ENCODE assay signal across 8 cellular contexts in genomic region chr14:56342419-56342901, GRCh38.
DNase-seq lines count a peak whose midpoint lies in the region; FAIRE-seq and TF ChIP-seq lines count a peak whose summit lies in the region.

No MANE protein-coding gene starts in this region.

- POLR2A ChIA-PET in GM10248 (lab: Yijun Ruan, JAX) (no interaction called here), RWPE1 (lab: Yijun Ruan, JAX; ENCODE audit: low non-redundant PET) (no interaction called here)

- no peaks in the 10 kb centered on the region for H3K9me3 Mint-ChIP-seq in HFFc6

- 69 to 100% methylated on average over 1 to 3 of the region's 5 CpGs for WGBS in mesodermal cell (ENCODE audit: insufficient coverage in 2 of 2), 2 experiments

- CTCF ChIA-PET in GM10248 (lab: Yijun Ruan, JAX) (interaction anchor here (1.3 kb wide), 1 partner anchor 14 kb away, joined by 5 read pairs; no protein-coding TSS in a partner anchor), RWPE1 (lab: Yijun Ruan, JAX) (no interaction called here)

- H4K20me1 ChIP-seq in BLaER1 treated with 17β-estradiol and CSF1 and Interleukin-3, amounts not matched to agents 10 nM and 100 nM: no peaks in the 10 kb centered on the region

- H3K27me3 ChIP-seq in BLaER1 treated with 17β-estradiol and CSF1 and Interleukin-3, amounts not matched to agents 10 nM and 100 nM: no peaks in the 10 kb centered on the region

- peaks cover 50% of the 10 kb centered on the region for H3K4me1 Mint-ChIP-seq in HFFc6 (ENCODE audit: low read depth)

- H3K36me3 Mint-ChIP-seq in HFFc6 (ENCODE audit: low read depth): peaks cover 6% of the 10 kb centered on the region; the same call in 1 of the 2 replicates

- H3K4me3 ChIP-seq in BLaER1 treated with 17β-estradiol and CSF1 and Interleukin-3, amounts not matched to agents 10 nM and 100 nM: peak overlapping the region in 3 of 10 experiments; percentile 12 to 15 (median 14); a peak in 2 of 20 replicates
- H3K4me3 ChIP-seq in astrocyte of the cerebellum (ENCODE audit: low read depth, low read length) (no peak overlapping the region), mesodermal cell (ENCODE audit: extremely low read depth, insufficient read depth, low read length, poor library complexity, severe bottlenecking) (no peak overlapping the region)

- peaks cover 3% of the 10 kb centered on the region for H3K27me3 Mint-ChIP-seq in HFFc6 (ENCODE audit: insufficient read depth)

- peak overlapping the region; percentile 54 for H3K27ac Mint-ChIP-seq in HFFc6

- peak; percentile 58 for DNase-seq in HFFc6
- peak; percentile 63 for DNase-seq in astrocyte of the cerebellum (ENCODE audit: low read depth)
- DNase-seq in GM12892 (ENCODE audit: insufficient read length): no peak
- DNase-seq in T-helper 9 cell: no peak
- no peak for DNase-seq in GM10248 (ENCODE audit: extremely low spot score)
- DNase-seq in RWPE1 (ENCODE audit: low spot score): no peak

- peak overlapping the region; percentile 46 to 85 (median 74) for H3K4me2 ChIP-seq in BLaER1 treated with 17β-estradiol and CSF1 and Interleukin-3, amounts not matched to agents 10 nM and 100 nM

- H3K4me3 Mint-ChIP-seq in HFFc6: no peak overlapping the region

- TF ChIP-seq CTCF in HFFc6 (IDR thresholded peaks at IDR 0.05): no peak
- TF ChIP-seq CTCF in astrocyte of the cerebellum (IDR thresholded peaks at IDR 0.05; ENCODE audit: low read depth, low read length, missing control alignments): no peak
- no peak for TF ChIP-seq CTCF in GM10248 (IDR thresholded peaks at IDR 0.05; ENCODE audit: control extremely low read depth, extremely low read depth, low read depth, missing control alignments)
- no peak for TF ChIP-seq CTCF in RWPE1 (conservative IDR thresholded peaks at IDR 0.05; ENCODE audit: low read depth)

- in situ Hi-C loops in astrocyte of the cerebellum (cut with HindIII; ENCODE audit: low sequenced_read_pairs): no loop called here

- H3K4me1 ChIP-seq in BLaER1 treated with 17β-estradiol and CSF1 and Interleukin-3, amounts not matched to agents 10 nM and 100 nM: peaks cover 48 to 65% (median 59%) of the 10 kb centered on the region in 10 experiments
- peaks cover 13% of the 10 kb centered on the region for H3K4me1 ChIP-seq in mesodermal cell (ENCODE audit: control insufficient read depth, insufficient read depth, low read length, poor library complexity, severe bottlenecking)

- FAIRE-seq in GM12892 (lab: Jason Lieb, UNC): no peak

- H3K36me3 ChIP-seq in BLaER1 treated with 17β-estradiol and CSF1 and Interleukin-3, amounts not matched to agents 10 nM and 100 nM: no peaks in the 10 kb centered on the region
- H3K36me3 ChIP-seq in mesodermal cell (ENCODE audit: control insufficient read depth, insufficient read depth, low read length): no peaks in the 10 kb centered on the region

- peaks cover 0 to 8% (median 0%) of the 10 kb centered on the region in 11 experiments; a peak in 5 of 22 replicates for H3K9me3 ChIP-seq in BLaER1 treated with 17β-estradiol and CSF1 and Interleukin-3, amounts not matched to agents 10 nM and 100 nM (replicated peaks in 1 of 11)
- no peaks in the 10 kb centered on the region for H3K9me3 ChIP-seq in mesodermal cell (ENCODE audit: control insufficient read depth, low read length)

- H3K27ac ChIP-seq in BLaER1 treated with 17β-estradiol and CSF1 and Interleukin-3, amounts not matched to agents 10 nM and 100 nM: peak overlapping the region in 10 of 11 experiments; percentile 30 to 78 (median 58); a peak in 19 of 22 replicates
- peak overlapping the region; percentile 46 for H3K27ac ChIP-seq in mesodermal cell (ENCODE audit: low read depth, low read length, severe bottlenecking)
- H3K27ac ChIP-seq in RWPE1: no peak overlapping the region

- no peak for TF ChIP-seq POLR2A in GM12892 (IDR thresholded peaks at IDR 0.05; ENCODE audit: low read depth, low read length)

- H3K9ac ChIP-seq in BLaER1 treated with 17β-estradiol and CSF1 and Interleukin-3, amounts not matched to agents 10 nM and 100 nM: peak overlapping the region in 4 of 11 experiments; percentile 18 to 69 (median 38); a peak in 6 of 22 replicates

Comparison
In these comparisons a context has a peak if more than half of its experiments do, and no peak if none do; other contexts are left out.
1. DNase-seq: peak in HFFc6 (single experiment) and astrocyte of the cerebellum (single experiment); none in GM12892 (single experiment), T-helper 9 cell (single experiment), GM10248 (single experiment) and RWPE1 (single experiment).